In the genomic region with DNA sequence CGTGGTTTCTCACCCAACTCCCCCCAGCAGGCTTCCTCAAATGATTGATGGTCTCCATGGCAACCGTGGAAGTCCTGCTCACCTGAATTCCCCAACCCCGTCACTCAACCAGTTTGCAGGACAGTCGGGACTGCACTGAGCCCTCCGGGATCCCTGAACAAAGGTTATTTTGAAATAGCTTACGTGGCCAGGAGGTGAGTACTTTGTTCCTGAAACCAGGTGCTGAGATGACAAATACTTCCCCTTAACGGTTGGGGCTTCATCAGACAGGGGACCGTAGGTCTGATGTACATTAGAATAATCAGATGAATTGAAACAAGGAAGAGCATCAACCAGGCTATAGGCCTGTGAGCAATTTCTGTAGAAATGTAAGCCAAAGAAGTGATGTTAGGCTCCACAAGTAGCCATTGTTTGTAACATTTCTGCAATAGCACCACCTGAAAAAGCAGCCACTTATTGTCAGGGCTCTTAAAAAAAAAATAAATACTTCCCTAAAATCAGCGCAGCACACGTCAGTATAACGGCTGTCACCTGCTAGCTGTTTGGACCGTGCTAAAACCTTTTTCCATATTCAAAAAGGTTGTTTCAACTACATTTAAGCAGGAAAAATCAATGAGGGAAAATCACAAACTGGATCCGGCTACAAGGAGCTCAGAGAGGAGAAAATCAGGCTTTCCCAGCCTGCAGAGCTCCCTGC, we compare ENCODE assay signal across 8 cellular contexts.
DNase-seq lines count a peak whose midpoint lies in the region; ATAC-seq and TF ChIP-seq lines count a peak whose summit lies in the region.

No MANE protein-coding gene starts in this region.

- H3K27ac ChIP-seq in OCI-LY1 (ENCODE audit: low read depth, low read length, poor library complexity, severe bottlenecking) (peak overlapping the region; percentile 94), right lobe of liver (peak overlapping the region; percentile 75 to 85 (median 83))

- H3K9ac ChIP-seq in OCI-LY1 (ENCODE audit: low read length) = peak overlapping the region; percentile 52

- no peaks in the 10 kb centered on the region for H3K79me2 ChIP-seq in OCI-LY1 (ENCODE audit: insufficient read depth, low read length)

- H3K27me3 ChIP-seq in GM06990 (replicated peaks; ENCODE audit: control insufficient read depth, insufficient read depth, low read length) (no peaks in the 10 kb centered on the region), OCI-LY1 (ENCODE audit: insufficient read depth, low read length) (no peaks in the 10 kb centered on the region), right lobe of liver (no peaks in the 10 kb centered on the region)

- no peak overlapping the region for H2AFZ ChIP-seq in OCI-LY1 (ENCODE audit: low read length)

- no peaks in the 10 kb centered on the region for H4K20me1 ChIP-seq in OCI-LY1 (ENCODE audit: insufficient read depth, low read length)

- ATAC-seq in HG02588 (IDR thresholded peaks at IDR 0.05; ENCODE audit: unreplicated experiment) = peak; percentile 28
- peak; percentile 68 to 81 (median 72) for ATAC-seq in right lobe of liver
- no peak for ATAC-seq in Right ventricle myocardium superior (ENCODE audit: poor library complexity)
- no peak for ATAC-seq in GM18861 (IDR thresholded peaks at IDR 0.05; ENCODE audit: unreplicated experiment)

- H3K4me2 ChIP-seq in OCI-LY1 (ENCODE audit: low read length) = peak overlapping the region; percentile 48

- H3K9me3 ChIP-seq in OCI-LY1 (ENCODE audit: low read length) = no peaks in the 10 kb centered on the region
- no peaks in the 10 kb centered on the region for H3K9me3 ChIP-seq in right lobe of liver

- H3K9me2 ChIP-seq in OCI-LY1 (ENCODE audit: low read depth, low read length) = no peaks in the 10 kb centered on the region

- intact Hi-C loops in right lobe of liver (cut with DNase I) = no loop called here
- intact Hi-C loops in Right ventricle myocardium superior (cut with DNase I) = loop anchor here (10.0 kb wide), 1 partner anchor 209 kb away; a partner anchor contains a TSS

- no peak overlapping the region for H3K4me3 ChIP-seq in GM06990 (replicated peaks; ENCODE audit: low read depth, low read length)
- peak overlapping the region; percentile 17 for H3K4me3 ChIP-seq in OCI-LY1 (ENCODE audit: low read depth, low read length, poor library complexity, severe bottlenecking)
- no peak overlapping the region for H3K4me3 ChIP-seq in right lobe of liver

- TF ChIP-seq CTCF in GM06990 (IDR thresholded peaks at IDR 0.05; ENCODE audit: insufficient read depth, low read length, poor library complexity, severe bottlenecking) (no peak), OCI-LY1 (IDR thresholded peaks at IDR 0.05; ENCODE audit: low read length) (no peak), right lobe of liver (IDR thresholded peaks at IDR 0.05) (no peak)

- H3F3A ChIP-seq in OCI-LY1 (ENCODE audit: insufficient read depth, low read length) = no peaks in the 10 kb centered on the region

- no peaks in the 10 kb centered on the region; the same call in 1 of the 2 replicates for H3K36me3 ChIP-seq in GM06990 (ENCODE audit: control insufficient read depth, insufficient read depth, low read length)
- H3K36me3 ChIP-seq in OCI-LY1 (ENCODE audit: insufficient read depth, low read length) = no peaks in the 10 kb centered on the region
- no peaks in the 10 kb centered on the region for H3K36me3 ChIP-seq in right lobe of liver

- TF ChIP-seq POLR2A in right lobe of liver (IDR thresholded peaks at IDR 0.05) = peak; percentile 73

- WGBS in right lobe of liver (ENCODE audit: insufficient coverage, low coverage, low lambda C conversion rate, missing lambda C conversion rate) = 9% methylated on average over 12 of the region's 13 CpGs

- DNase-seq in GM06990 (ENCODE audit: extremely low read depth, insufficient read length) = peak; percentile 69
- peak in 1 of 3 donors; percentile 80 for DNase-seq in right lobe of liver
- DNase-seq in NCI-H187 treated with DMSO at 0.1 percent for 48 hours (lab: John Stamatoyannopoulos, UW) = no peak
- no peak for DNase-seq in Right ventricle myocardium superior
- no peak for DNase-seq in superior temporal gyrus (ENCODE audit: extremely low spot score)

- H3K4me1 ChIP-seq in OCI-LY1 (ENCODE audit: insufficient read depth, low read length, severe bottlenecking) (peaks cover 72% of the 10 kb centered on the region), right lobe of liver (peaks cover 0 to 53% (median 25%) of the 10 kb centered on the region in 4 donors)

Comparison
In these comparisons a context has a peak if more than half of its experiments do, and no peak if none do; other contexts are left out.
1. ATAC-seq: peak in HG02588 (single experiment) and right lobe of liver (4 of 4); none in Right ventricle myocardium superior (single experiment) and GM18861 (single experiment).